Comparison of ENCODE assay signal across 19 cellular contexts in the genomic region with DNA sequence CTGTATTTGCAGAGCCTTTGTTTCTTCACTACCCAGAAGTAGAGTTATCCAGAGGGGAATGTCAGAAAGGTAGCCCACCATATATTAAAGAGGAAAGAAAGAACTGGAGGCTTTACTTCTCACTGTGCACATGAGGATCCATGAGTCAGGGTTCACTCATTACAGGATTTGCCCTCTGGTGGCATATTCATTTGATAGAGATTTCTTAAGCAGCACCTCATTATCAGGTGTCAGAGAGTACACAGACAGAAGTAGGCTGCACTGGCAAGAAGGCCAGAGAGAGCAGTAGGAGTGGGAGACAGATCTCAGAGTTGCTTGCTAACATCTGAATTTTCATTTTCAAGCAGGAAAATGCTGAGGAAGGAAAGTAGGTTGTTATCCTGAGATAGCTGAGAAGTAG.
DNase-seq lines count a peak whose midpoint lies in the region; ATAC-seq and TF ChIP-seq lines count a peak whose summit lies in the region.
"Had no signal": no experiment of that assay in that cellular context is flagged by ENCODE, and none has a peak within 500 bp of the region (broad histone marks: within the 10 kb centered on the region; RNA-seq: fewer than 3 reads in every experiment).

No MANE protein-coding gene starts in this region.

- no peak overlapping the region for H3K4me3 ChIP-seq in mucosa of descending colon
- H3K4me3 ChIP-seq: K562, SK-N-MC had no signal

- no peak overlapping the region for H3K27ac Mint-ChIP-seq in H9

- TF ChIP-seq CTCF in H9 (conservative IDR thresholded peaks at IDR 0.05) (no peak), RWPE1 (conservative IDR thresholded peaks at IDR 0.05; ENCODE audit: low read depth) (no peak), mucosa of descending colon (IDR thresholded peaks at IDR 0.05) (no peak)

- H3K56ac ChIP-seq in H9 (ENCODE audit: insufficient read length, low read depth, low read length), result no peak overlapping the region

- no peak overlapping the region for H2BK120ac ChIP-seq in H9 (ENCODE audit: low read depth, low read length, poor library complexity, severe bottlenecking)

- POLR2A ChIA-PET in RWPE1 (lab: Yijun Ruan, JAX; ENCODE audit: low non-redundant PET), result no interaction called here

- H3K27ac ChIP-seq in H9 (ENCODE audit: insufficient read length, low read depth, low read length) (no peak overlapping the region), RWPE1 (no peak overlapping the region)
- H3K27ac ChIP-seq: SK-N-MC had no signal

- no peak overlapping the region for H3K14ac ChIP-seq in H9 (ENCODE audit: insufficient read depth, low read length)

- H3K36me3 ChIP-seq in mucosa of descending colon (ENCODE audit: low read depth), result peaks cover 4% of the 10 kb centered on the region

- H4K20me1 ChIP-seq in H9 (ENCODE audit: control insufficient read depth, insufficient read depth, insufficient read length), result no peaks in the 10 kb centered on the region

- no peaks in the 10 kb centered on the region for H3K23me2 ChIP-seq in H9 (ENCODE audit: insufficient read length, low read depth, low read length, poor library complexity, severe bottlenecking)

- no peak overlapping the region for H2AK5ac ChIP-seq in H9 (ENCODE audit: insufficient read length, low read length)

- H3K9me3 ChIP-seq in H9 (ENCODE audit: control insufficient read depth, low read depth, low read length), result no peaks in the 10 kb centered on the region
- H3K9me3 ChIP-seq in mucosa of descending colon, result no peaks in the 10 kb centered on the region

- peak; percentile 57 for ATAC-seq in Right ventricle myocardium superior (ENCODE audit: poor library complexity)
- ATAC-seq in HG02885 (IDR thresholded peaks at IDR 0.05; ENCODE audit: poor library complexity, unreplicated experiment), result no peak
- ATAC-seq in mucosa of descending colon, result no peak
- ATAC-seq: K562 had no signal

- no peak overlapping the region for H2BK15ac ChIP-seq in H9 (ENCODE audit: low read depth, low read length)

- no peak overlapping the region for H3K18ac ChIP-seq in H9 (ENCODE audit: insufficient read length, low read depth, low read length)

- no peak overlapping the region for H3K9ac ChIP-seq in H9 (ENCODE audit: extremely low read depth, insufficient read length, low read length)

- H3K27me3 Mint-ChIP-seq in H9 (ENCODE audit: low read depth), result no peaks in the 10 kb centered on the region

- no peak overlapping the region for H2BK20ac ChIP-seq in H9 (ENCODE audit: low read depth, low read length, poor library complexity, severe bottlenecking)

- DNase-seq in H9, result peak; percentile 3
- DNase-seq in RWPE1 (ENCODE audit: low spot score), result peak; percentile 37
- DNase-seq in Right ventricle myocardium superior, result no peak
- peak; percentile 17 for DNase-seq in kidney tubule cell (ENCODE audit: low spot score)
- DNase-seq in NCI-H2171 (lab: John Stamatoyannopoulos, UW), result no peak
- no peak for DNase-seq in NCI-H1105 treated with DMSO at 0.1 percent for 48 hours (lab: John Stamatoyannopoulos, UW)
- DNase-seq in mucosa of descending colon, result no peak
- DNase-seq: ACHN, AML-193, COR-L47, DMS153, NCI-H1417, NCI-H2029, NCI-H2171 treated with DMSO at 0.1 percent for 48 hours, NCI-H446 treated with DMSO at 0.1 percent for 48 hours, NCI-H748 treated with DMSO at 0.1 percent for 48 hours had no signal

- no peaks in the 10 kb centered on the region for H3K79me2 ChIP-seq in H9 (ENCODE audit: insufficient read depth, low read length)

- H3K4me2 ChIP-seq in H9 (ENCODE audit: insufficient read depth, insufficient read length, low read length), result no peak overlapping the region

- no peak overlapping the region for H3K4me3 Mint-ChIP-seq in H9

- H3K23ac ChIP-seq in H9 (ENCODE audit: insufficient read length, low read depth, low read length), result no peak overlapping the region

- H2BK12ac ChIP-seq in H9 (ENCODE audit: insufficient read length, low read depth, low read length), result no peak overlapping the region

- no peaks in the 10 kb centered on the region for H3K9me3 Mint-ChIP-seq in H9

- no peak overlapping the region for H4K91ac ChIP-seq in H9 (ENCODE audit: insufficient read length, low read depth, low read length)

- H3K4ac ChIP-seq in H9 (ENCODE audit: low read depth, low read length), result no peak overlapping the region

- H3K4me1 ChIP-seq in H9 (ENCODE audit: insufficient read depth, low read length) (no peaks in the 10 kb centered on the region), mucosa of descending colon (ENCODE audit: low read depth) (no peaks in the 10 kb centered on the region)

- H4K5ac ChIP-seq in H9 (ENCODE audit: insufficient read length, low read depth, low read length), result no peak overlapping the region

- H3K79me1 ChIP-seq in H9 (ENCODE audit: insufficient read depth, low read depth, low read length, poor library complexity, severe bottlenecking), result no peaks in the 10 kb centered on the region

- no peak overlapping the region for H2AFZ ChIP-seq in H9 (ENCODE audit: low read length)

- H3K27me3 ChIP-seq in H9 (ENCODE audit: insufficient read depth, low read length), result no peaks in the 10 kb centered on the region

- H3K36me3 Mint-ChIP-seq in H9 (ENCODE audit: insufficient read depth in 1 of 3, low read depth in 3 of 3), result peaks cover 33 to 65% (median 49%) of the 10 kb centered on the region in 3 experiments

- intact Hi-C loops in Right ventricle myocardium superior (cut with DNase I), result no loop called here
- intact Hi-C loops in mucosa of descending colon (cut with DNase I, micrococcal nuclease), result no loop called here

- H4K8ac ChIP-seq in H9 (replicated peaks; ENCODE audit: insufficient read length, low read depth, low read length), result no peak overlapping the region

- H2BK5ac ChIP-seq in H9 (ENCODE audit: insufficient read length, low read length), result no peak overlapping the region

- CTCF ChIA-PET in RWPE1 (lab: Yijun Ruan, JAX), result no interaction called here

- peaks cover 0 to 3% of the 10 kb centered on the region in 2 experiments; a peak in 1 of 4 replicates for H3K4me1 Mint-ChIP-seq in H9

- H3T11ph ChIP-seq in H9 (ENCODE audit: low read length), result no peak overlapping the region

Comparison
In these comparisons a context has a peak if more than half of its experiments do, and no peak if none do; other contexts are left out.
1. DNase-seq: peak in H9 (single experiment), RWPE1 (single experiment) and kidney tubule cell (single experiment); none in Right ventricle myocardium superior (single experiment), NCI-H2171 (single experiment), NCI-H1105 treated with DMSO at 0.1 percent for 48 hours (single experiment) and mucosa of descending colon (0 of 3).